9 cellular contexts compared by ENCODE assay signal in genomic region chr6:1613631-1614447, GRCh38. TPM values are rescaled to one million over a fixed set of nuclear protein-coding genes. Genes with fewer than 3 reads are reported as not detected.
DNase-seq lines count a peak whose midpoint lies in the region; ATAC-seq and TF ChIP-seq lines count a peak whose summit lies in the region.
"Had no signal": no experiment of that assay in that cellular context is flagged by ENCODE, and none has a peak within 500 bp of the region (broad histone marks: within the 10 kb centered on the region; RNA-seq: fewer than 3 reads in every experiment).

No MANE protein-coding gene starts in this region.

- H3K27me3 Mint-ChIP-seq in brain, result peaks cover 91% of the 10 kb centered on the region

- H3K27me3 ChIP-seq in cardiac muscle cell, result peaks cover 91% of the 10 kb centered on the region

- ATAC-seq in left colon, result peak; percentile 39
- no peak for ATAC-seq in HG03442 (IDR thresholded peaks at IDR 0.05; ENCODE audit: unreplicated experiment)

- H3K4me3 ChIP-seq in cardiac muscle cell, result peak overlapping the region; percentile 51
- peak overlapping the region; percentile 29 for H3K4me3 ChIP-seq in urinary bladder (ENCODE audit: low read depth, low read length)

- H3K9me3 ChIP-seq in cardiac muscle cell (ENCODE audit: low read depth), result no peaks in the 10 kb centered on the region

- H3K36me3 Mint-ChIP-seq in brain, result no peaks in the 10 kb centered on the region

- peaks cover 0 to 8% (median 5%) of the 10 kb centered on the region in 5 experiments for H3K9me3 Mint-ChIP-seq in brain
- H3K9me3 Mint-ChIP-seq: activated T-cell treated with anti-CD3 and anti-CD28 coated beads, Interleukin-2, amount 50 U/mL, for 4 hours had no signal

- H3K36me3 ChIP-seq in cardiac muscle cell, result no peaks in the 10 kb centered on the region
- no peaks in the 10 kb centered on the region for H3K36me3 ChIP-seq in urinary bladder (ENCODE audit: insufficient read depth)

- H3K27ac ChIP-seq in cardiac muscle cell, result no peak overlapping the region
- no peak overlapping the region for H3K27ac ChIP-seq in urinary bladder (ENCODE audit: low read depth)

- H3K27ac Mint-ChIP-seq in brain, result peak overlapping the region in 2 of 5 experiments; percentile 50 to 75

- H3K4me1 Mint-ChIP-seq in brain, result peaks cover 16% of the 10 kb centered on the region

- H3K4me1 ChIP-seq in cardiac muscle cell (ENCODE audit: low read depth), result peaks cover 9% of the 10 kb centered on the region
- H3K4me1 ChIP-seq in urinary bladder (ENCODE audit: insufficient read depth), result peaks cover 4% of the 10 kb centered on the region

- intact Hi-C loops in cardiac septum (cut with DNase I) (loop anchor here (10.0 kb wide), 1 partner anchor 411 kb away; no protein-coding TSS in a partner anchor), left colon (cut with DNase I, micrococcal nuclease) (no loop called here)

- TF ChIP-seq CTCF in cardiac muscle cell (IDR thresholded peaks at IDR 0.05; ENCODE audit: low read depth, low read length) (no peak), brain (conservative IDR thresholded peaks at IDR 0.05) (no peak)

- WGBS in urinary bladder, result 9% methylated on average over 60 of the region's 60 CpGs

- DNase-seq in cardiac muscle cell (ENCODE audit: low read depth in 1 of 2, low spot score in 1 of 2) (peak; percentile 54 to 55), cardiac septum (ENCODE audit: low spot score) (no peak), left colon (no peak), germinal center (ENCODE audit: low spot score) (no peak), mucosa of gallbladder (ENCODE audit: low spot score) (no peak)
- DNase-seq: activated T-cell treated with anti-CD3 and anti-CD28 coated beads, Interleukin-2, amount 50 U/mL, for 4 hours had no signal

- H3K4me3 Mint-ChIP-seq in brain, result peak overlapping the region in 3 of 5 experiments; percentile 84 to 90 (median 85)
- H3K4me3 Mint-ChIP-seq: activated T-cell treated with anti-CD3 and anti-CD28 coated beads, Interleukin-2, amount 50 U/mL, for 4 hours had no signal

RNA-seq across cellular contexts. Expression of gene FOXC1, which starts 4.1 kb away (rescaled TPM):
- total RNA-seq in cardiac muscle cell, result 3.4 and 6.2 TPM in 2 replicates
- 1.8 and 2.5 TPM in 2 replicates for polyA plus RNA-seq in cardiac muscle cell
- 6.4 TPM for total RNA-seq in cardiac septum
- polyA plus RNA-seq in brain (ENCODE audit: insufficient read depth, low read depth, low replicate concordance), result 7.9 TPM
- 1 to 10 TPM in 1 of 2 donors, under 1 TPM in 1; 0.82 to 1.5 TPM for total RNA-seq in left colon
- total RNA-seq in urinary bladder, result 7.3 TPM
- 4.2 TPM for polyA plus RNA-seq in urinary bladder
- total RNA-seq in mucosa of gallbladder, result 9.5 TPM

Comparison
In these comparisons a context has a peak if more than half of its experiments do, and no peak if none do; other contexts are left out.
1. DNase-seq: peak in cardiac muscle cell (2 of 2); none in cardiac septum (single experiment), left colon (0 of 2), germinal center (single experiment) and mucosa of gallbladder (single experiment).